In the genomic region with DNA sequence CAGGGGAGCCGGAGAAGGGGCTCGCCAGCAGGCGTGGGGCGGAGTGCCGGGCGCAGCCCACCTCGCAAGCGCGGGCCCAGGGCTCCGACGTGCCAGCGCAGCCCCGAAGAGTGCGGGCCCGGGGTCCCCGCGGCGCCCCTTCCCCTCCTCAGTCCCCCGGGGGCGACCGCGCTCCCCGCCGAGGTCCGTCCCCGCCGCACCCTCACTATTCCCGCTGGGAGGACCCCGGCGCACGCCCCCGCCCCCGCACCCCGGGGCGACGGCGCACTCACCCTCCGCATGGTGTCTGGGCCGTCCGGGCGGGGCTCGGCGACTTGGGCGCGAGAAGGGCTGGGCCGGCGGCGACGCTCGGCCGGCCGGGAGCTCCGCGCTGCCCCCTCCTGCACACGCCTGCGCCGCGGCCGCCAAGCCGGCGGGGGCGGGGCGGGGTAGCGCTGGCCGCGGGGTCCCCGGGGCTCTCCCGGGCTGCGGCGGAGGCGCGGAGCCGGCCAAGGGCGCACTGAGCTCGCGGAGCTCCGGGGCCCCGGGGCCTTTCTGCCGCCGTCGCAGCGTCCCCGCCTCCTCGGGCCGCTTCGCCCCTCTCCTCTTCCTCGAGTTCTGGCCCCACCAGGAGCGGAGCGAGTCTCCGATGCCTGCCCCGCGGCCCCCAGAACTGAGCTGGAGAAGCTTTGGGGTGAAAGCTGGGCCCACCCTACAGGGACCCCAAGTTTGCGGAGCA, we compare ENCODE assay signal across 8 cellular contexts.
DNase-seq lines count a peak whose midpoint lies in the region; TF ChIP-seq lines count a peak whose summit lies in the region.

No MANE protein-coding gene starts in this region.

- peak overlapping the region; percentile 69 for H3K4me3 Mint-ChIP-seq in activated naive CD4-positive, alpha-beta T cell treated with anti-CD3 and anti-CD28 coated beads, Interleukin-2, amount 50 U/mL, for 24 hours
- H3K4me3 Mint-ChIP-seq in nephron progenitor cell: peak overlapping the region; percentile 85

- H3K36me3 ChIP-seq in HEK293 (ENCODE audit: control insufficient read depth in 2 of 2, insufficient read depth in 1 of 2, low read length in 2 of 2): no peaks in the 10 kb centered on the region; a peak in 1 of 3 replicates

- H3K4me1 Mint-ChIP-seq in activated naive CD4-positive, alpha-beta T cell treated with anti-CD3 and anti-CD28 coated beads, Interleukin-2, amount 50 U/mL, for 24 hours: peaks cover 22% of the 10 kb centered on the region
- H3K4me1 Mint-ChIP-seq in nephron progenitor cell: peaks cover 42% of the 10 kb centered on the region

- peak overlapping the region; percentile 70; the same call in 1 of the 2 replicates for H3K27ac ChIP-seq in HEK293 (ENCODE audit: extremely low read depth, low read depth, low read length)

- H3K36me3 Mint-ChIP-seq in activated naive CD4-positive, alpha-beta T cell treated with anti-CD3 and anti-CD28 coated beads, Interleukin-2, amount 50 U/mL, for 24 hours: peaks cover under 1% of the 10 kb centered on the region
- peaks cover 5% of the 10 kb centered on the region for H3K36me3 Mint-ChIP-seq in nephron progenitor cell (ENCODE audit: low read depth)

- no peaks in the 10 kb centered on the region for H3K9me3 Mint-ChIP-seq in activated naive CD4-positive, alpha-beta T cell treated with anti-CD3 and anti-CD28 coated beads, Interleukin-2, amount 50 U/mL, for 24 hours
- H3K9me3 Mint-ChIP-seq in nephron progenitor cell: no peaks in the 10 kb centered on the region

- H3K9me3 ChIP-seq in HEK293 (ENCODE audit: control insufficient read depth, insufficient read depth, low read depth, low read length): no peaks in the 10 kb centered on the region

- H3K27me3 Mint-ChIP-seq in activated naive CD4-positive, alpha-beta T cell treated with anti-CD3 and anti-CD28 coated beads, Interleukin-2, amount 50 U/mL, for 24 hours: peaks cover 50% of the 10 kb centered on the region
- H3K27me3 Mint-ChIP-seq in nephron progenitor cell (ENCODE audit: low read depth, poor library complexity): peaks cover 70% of the 10 kb centered on the region

- CTCF ChIA-PET in HEK293 (lab: Yijun Ruan, JAX): interaction anchor here (0.6 to 2.6 kb wide), 8 partner anchors 111 to 1887 kb away, joined by 3 to 11 read pairs (median 3); no protein-coding TSS in a partner anchor

- POLR2A ChIA-PET in HEK293 (lab: Yijun Ruan, JAX): interaction anchor here (1.1 kb wide), 1 partner anchor 20 kb away, joined by 3 read pairs; no protein-coding TSS in a partner anchor

- DNase-seq in activated naive CD4-positive, alpha-beta T cell (lab: John Stamatoyannopoulos, UW): no peak
- DNase-seq in NCI-H1930 (lab: John Stamatoyannopoulos, UW) (peak; percentile 16 to 21), epithelial cell of proximal tubule (ENCODE audit: low read depth) (no peak), nephron progenitor cell (peak; percentile 74)
- no peak for DNase-seq in effector CD4-positive, alpha-beta T cell
- no peak for DNase-seq in NK-92 treated with Interleukin-12 subunit alpha and Interleukin-12 subunit beta, amount 100 ng/mL, for 24 hours (lab: John Stamatoyannopoulos, UW)

- peaks cover 10% of the 10 kb centered on the region for H3K4me1 ChIP-seq in HEK293 (ENCODE audit: control insufficient read depth, insufficient read depth, low read length)

- H3K4me3 ChIP-seq in HEK293 (ENCODE audit: low read depth, low read length): peak overlapping the region; percentile 39
- H3K4me3 ChIP-seq in epithelial cell of proximal tubule (ENCODE audit: low read depth, low read length): peak overlapping the region; percentile 44

- no peak for TF ChIP-seq CTCF in HEK293 (tag by site-specific recombination; IDR thresholded peaks at IDR 0.05)
- TF ChIP-seq CTCF in epithelial cell of proximal tubule (conservative IDR thresholded peaks at IDR 0.05; ENCODE audit: low read depth, low read length): no peak
- TF ChIP-seq CTCF in nephron progenitor cell (IDR thresholded peaks at IDR 0.05): no peak

- no peak overlapping the region for H3K27ac Mint-ChIP-seq in activated naive CD4-positive, alpha-beta T cell treated with anti-CD3 and anti-CD28 coated beads, Interleukin-2, amount 50 U/mL, for 24 hours
- H3K27ac Mint-ChIP-seq in nephron progenitor cell: no peak overlapping the region

TF ChIP-seq in HEK293, 187 proteins besides CTCF, POLR2A, EP300 and RAD21 (continues in another document):
- TF ChIP-seq, protein P1, sequence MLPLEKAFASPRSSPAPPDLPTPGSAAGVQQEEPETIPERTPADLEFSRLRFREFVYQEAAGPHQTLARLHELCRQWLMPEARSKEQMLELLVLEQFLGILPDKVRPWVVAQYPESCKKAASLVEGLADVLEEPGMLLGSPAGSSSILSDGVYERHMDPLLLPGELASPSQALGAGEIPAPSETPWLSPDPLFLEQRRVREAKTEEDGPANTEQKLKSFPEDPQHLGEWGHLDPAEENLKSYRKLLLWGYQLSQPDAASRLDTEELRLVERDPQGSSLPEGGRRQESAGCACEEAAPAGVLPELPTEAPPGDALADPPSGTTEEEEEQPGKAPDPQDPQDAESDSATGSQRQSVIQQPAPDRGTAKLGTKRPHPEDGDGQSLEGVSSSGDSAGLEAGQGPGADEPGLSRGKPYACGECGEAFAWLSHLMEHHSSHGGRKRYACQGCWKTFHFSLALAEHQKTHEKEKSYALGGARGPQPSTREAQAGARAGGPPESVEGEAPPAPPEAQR (tag by site-specific recombination; IDR thresholded peaks at IDR 0.05): no peak
- TF ChIP-seq ZNF629 (tag by site-specific recombination; IDR thresholded peaks at IDR 0.05) (no peak), ZNF561 (tag by site-specific recombination; IDR thresholded peaks at IDR 0.05; ENCODE audit: borderline replicate concordance) (peak; percentile 24; the same call in 1 of the 2 replicates), ZNF157 (tag by site-specific recombination; IDR thresholded peaks at IDR 0.05) (no peak), ZNF785 (tag by site-specific recombination; IDR thresholded peaks at IDR 0.05) (no peak), ZNF76 (tag by site-specific recombination; IDR thresholded peaks at IDR 0.05; ENCODE audit: borderline replicate concordance, low read depth) (no peak), KLF9 (tag by site-specific recombination; IDR thresholded peaks at IDR 0.05; ENCODE audit: low read depth) (no peak), OVOL3 (tag by site-specific recombination; IDR thresholded peaks at IDR 0.05) (no peak), ZNF169 (tag by site-specific recombination; IDR thresholded peaks at IDR 0.05) (no peak), ZFHX2 (tag by site-specific recombination; conservative IDR thresholded peaks at IDR 0.05) (no peak; the same call in 1 of the 2 replicates), ZNF174 (tag by site-specific recombination; IDR thresholded peaks at IDR 0.05) (no peak), ZNF677 (tag by site-specific recombination; IDR thresholded peaks at IDR 0.05) (no peak)
- TF ChIP-seq, protein P2, sequence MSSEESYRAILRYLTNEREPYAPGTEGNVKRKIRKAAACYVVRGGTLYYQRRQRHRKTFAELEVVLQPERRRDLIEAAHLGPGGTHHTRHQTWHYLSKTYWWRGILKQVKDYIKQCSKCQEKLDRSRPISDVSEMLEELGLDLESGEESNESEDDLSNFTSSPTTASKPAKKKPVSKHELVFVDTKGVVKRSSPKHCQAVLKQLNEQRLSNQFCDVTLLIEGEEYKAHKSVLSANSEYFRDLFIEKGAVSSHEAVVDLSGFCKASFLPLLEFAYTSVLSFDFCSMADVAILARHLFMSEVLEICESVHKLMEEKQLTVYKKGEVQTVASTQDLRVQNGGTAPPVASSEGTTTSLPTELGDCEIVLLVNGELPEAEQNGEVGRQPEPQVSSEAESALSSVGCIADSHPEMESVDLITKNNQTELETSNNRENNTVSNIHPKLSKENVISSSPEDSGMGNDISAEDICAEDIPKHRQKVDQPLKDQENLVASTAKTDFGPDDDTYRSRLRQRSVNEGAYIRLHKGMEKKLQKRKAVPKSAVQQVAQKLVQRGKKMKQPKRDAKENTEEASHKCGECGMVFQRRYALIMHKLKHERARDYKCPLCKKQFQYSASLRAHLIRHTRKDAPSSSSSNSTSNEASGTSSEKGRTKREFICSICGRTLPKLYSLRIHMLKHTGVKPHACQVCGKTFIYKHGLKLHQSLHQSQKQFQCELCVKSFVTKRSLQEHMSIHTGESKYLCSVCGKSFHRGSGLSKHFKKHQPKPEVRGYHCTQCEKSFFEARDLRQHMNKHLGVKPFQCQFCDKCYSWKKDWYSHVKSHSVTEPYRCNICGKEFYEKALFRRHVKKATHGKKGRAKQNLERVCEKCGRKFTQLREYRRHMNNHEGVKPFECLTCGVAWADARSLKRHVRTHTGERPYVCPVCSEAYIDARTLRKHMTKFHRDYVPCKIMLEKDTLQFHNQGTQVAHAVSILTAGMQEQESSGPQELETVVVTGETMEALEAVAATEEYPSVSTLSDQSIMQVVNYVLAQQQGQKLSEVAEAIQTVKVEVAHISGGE (tag by site-specific recombination; conservative IDR thresholded peaks at IDR 0.05; ENCODE audit: low read depth): no peak
- TF ChIP-seq, protein P3, sequence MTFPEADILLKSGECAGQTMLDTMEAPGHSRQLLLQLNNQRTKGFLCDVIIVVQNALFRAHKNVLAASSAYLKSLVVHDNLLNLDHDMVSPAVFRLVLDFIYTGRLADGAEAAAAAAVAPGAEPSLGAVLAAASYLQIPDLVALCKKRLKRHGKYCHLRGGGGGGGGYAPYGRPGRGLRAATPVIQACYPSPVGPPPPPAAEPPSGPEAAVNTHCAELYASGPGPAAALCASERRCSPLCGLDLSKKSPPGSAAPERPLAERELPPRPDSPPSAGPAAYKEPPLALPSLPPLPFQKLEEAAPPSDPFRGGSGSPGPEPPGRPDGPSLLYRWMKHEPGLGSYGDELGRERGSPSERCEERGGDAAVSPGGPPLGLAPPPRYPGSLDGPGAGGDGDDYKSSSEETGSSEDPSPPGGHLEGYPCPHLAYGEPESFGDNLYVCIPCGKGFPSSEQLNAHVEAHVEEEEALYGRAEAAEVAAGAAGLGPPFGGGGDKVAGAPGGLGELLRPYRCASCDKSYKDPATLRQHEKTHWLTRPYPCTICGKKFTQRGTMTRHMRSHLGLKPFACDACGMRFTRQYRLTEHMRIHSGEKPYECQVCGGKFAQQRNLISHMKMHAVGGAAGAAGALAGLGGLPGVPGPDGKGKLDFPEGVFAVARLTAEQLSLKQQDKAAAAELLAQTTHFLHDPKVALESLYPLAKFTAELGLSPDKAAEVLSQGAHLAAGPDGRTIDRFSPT (tag by site-specific recombination; IDR thresholded peaks at IDR 0.05): no peak

Comparison
In these comparisons a context has a peak if more than half of its experiments do, and no peak if none do; other contexts are left out.
1. DNase-seq: peak in NCI-H1930 (2 of 2) and nephron progenitor cell (single experiment); none in activated naive CD4-positive, alpha-beta T cell (0 of 4), epithelial cell of proximal tubule (single experiment), effector CD4-positive, alpha-beta T cell (single experiment) and NK-92 treated with Interleukin-12 subunit alpha and Interleukin-12 subunit beta, amount 100 ng/mL, for 24 hours (single experiment).